ENCODE assay signal across 16 cellular contexts in the genomic region with DNA sequence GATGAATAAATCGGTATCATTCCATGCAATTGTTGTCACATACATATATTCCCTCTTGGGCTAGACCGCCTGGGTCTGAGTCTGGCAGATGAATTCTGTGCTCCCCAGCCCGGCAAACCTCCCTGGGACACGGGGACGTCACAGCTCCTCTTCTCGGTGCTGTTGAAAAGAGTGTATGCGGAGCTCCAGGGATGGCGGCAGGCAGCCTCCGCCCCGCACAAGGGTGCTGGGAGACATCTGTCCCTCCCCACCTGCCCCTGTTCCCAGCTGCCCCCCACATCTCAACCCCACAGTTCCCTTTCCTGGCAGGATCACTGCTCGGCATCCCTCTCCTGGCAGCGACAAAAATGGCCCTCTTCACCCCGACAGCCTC.
"Had no signal": no experiment of that assay in that cellular context is flagged by ENCODE, and none has a peak within 500 bp of the region (broad histone marks: within the 10 kb centered on the region; RNA-seq: fewer than 3 reads in every experiment).

No MANE protein-coding gene starts in this region.

- H3K27ac ChIP-seq: thyroid gland, uterus, VCaP had no signal

- H3K27me3 ChIP-seq: thyroid gland, uterus had no signal

- H3K4me3 ChIP-seq: thyroid gland, uterus had no signal

- H3K36me3 ChIP-seq: thyroid gland, uterus had no signal

- ATAC-seq: activated T-cell treated with anti-CD3 and anti-CD28 coated beads, Interleukin-2, amount 50 U/mL, for 72 hours; left colon had no signal

- H3K4me1 ChIP-seq: thyroid gland, uterus had no signal

- DNase-seq: activated CD4-positive, alpha-beta memory T cell treated with anti-CD3 and anti-CD28 coated beads for 36 hours; activated naive CD8-positive, alpha-beta T cell treated with anti-CD3 and anti-CD28 coated beads, Interleukin-2, amount 50 U/mL, for 24 hours; activated T-cell treated with anti-CD3 and anti-CD28 coated beads, Interleukin-2, amount 50 U/mL, for 72 hours; central memory CD4-positive, alpha-beta T cell; cortex of kidney; endodermal cell; erythroblast; immature natural killer cell; left colon; nephron progenitor cell; stimulated activated CD4-positive, alpha-beta T cell treated with anti-CD3 and anti-CD28 coated beads, Interleukin-15, amount 100 ng/mL, for 24 hours; stimulated activated CD4-positive, alpha-beta T cell treated with anti-CD3 and anti-CD28 coated beads, Interleukin-4, amount 100 ng/mL, for 24 hours; T-helper 9 cell; thyroid gland; uterus had no signal

- H3K9me3 ChIP-seq: thyroid gland, uterus had no signal
